Comparison of ENCODE assay signal across 20 cellular contexts in the genomic region with DNA sequence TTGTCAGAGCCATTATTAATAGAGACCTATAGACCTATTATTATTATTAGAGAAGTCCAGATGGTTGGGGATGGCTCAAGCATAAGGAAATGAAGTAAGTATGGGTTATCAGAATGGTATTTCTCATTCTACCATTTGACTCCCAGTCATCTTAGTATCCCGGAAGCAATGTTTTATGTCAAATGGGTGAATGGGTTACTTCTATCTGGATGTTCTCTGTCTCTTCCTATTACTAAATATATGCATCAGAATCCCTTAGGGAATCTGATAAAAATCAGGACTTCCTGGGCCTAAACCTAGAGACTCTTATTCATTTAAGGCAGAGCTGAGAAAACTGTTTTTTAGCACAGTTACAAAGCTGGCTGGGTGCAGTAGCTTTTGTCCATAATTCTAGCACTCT.
"Had no signal": no experiment of that assay in that cellular context is flagged by ENCODE, and none has a peak within 500 bp of the region (broad histone marks: within the 10 kb centered on the region; RNA-seq: fewer than 3 reads in every experiment).

No MANE protein-coding gene starts in this region.

- H3K36me3 Mint-ChIP-seq: activated naive CD4-positive, alpha-beta T cell treated with anti-CD3 and anti-CD28 coated beads, Interleukin-2, amount 50 U/mL, for 72 hours; natural killer cell; stimulated activated memory B cell treated with anti-CD40 and anti-IgM and Interleukin-4, amounts not matched to agents 10 μg/mL and 1 μg/mL and 100 μg/mL, for 72 hours had no signal

- H3K27ac Mint-ChIP-seq: activated naive CD4-positive, alpha-beta T cell treated with anti-CD3 and anti-CD28 coated beads, Interleukin-2, amount 50 U/mL, for 72 hours; activated T-cell treated with anti-CD3 and anti-CD28 coated beads, Interleukin-2, amount 50 U/mL, for 24 hours; activated T-helper 17 cell treated with anti-CD3 and anti-CD28 coated beads, Interleukin-2, amount 50 U/mL, for 72 hours; effector memory CD8-positive, alpha-beta T cell; natural killer cell; stimulated activated memory B cell treated with anti-CD40 and anti-IgM and Interleukin-4, amounts not matched to agents 10 μg/mL and 1 μg/mL and 100 μg/mL, for 72 hours had no signal

- H3K27ac ChIP-seq: ascending aorta, hepatocyte, sigmoid colon, stomach, suprapubic skin, tibial nerve had no signal

- H3K4me1 Mint-ChIP-seq: stimulated activated memory B cell treated with anti-CD40 and anti-IgM and Interleukin-4, amounts not matched to agents 10 μg/mL and 1 μg/mL and 100 μg/mL, for 72 hours had no signal

- H3K9me3 ChIP-seq: suprapubic skin had no signal

- H3K27me3 Mint-ChIP-seq: activated T-cell treated with anti-CD3 and anti-CD28 coated beads, Interleukin-2, amount 50 U/mL, for 24 hours; activated T-helper 17 cell treated with anti-CD3 and anti-CD28 coated beads, Interleukin-2, amount 50 U/mL, for 72 hours; effector memory CD8-positive, alpha-beta T cell; stimulated activated memory B cell treated with anti-CD40 and anti-IgM and Interleukin-4, amounts not matched to agents 10 μg/mL and 1 μg/mL and 100 μg/mL, for 72 hours had no signal

- ATAC-seq: activated naive CD4-positive, alpha-beta T cell treated with anti-CD3 and anti-CD28 coated beads, Interleukin-2, amount 50 U/mL, for 72 hours; activated T-helper 17 cell treated with anti-CD3 and anti-CD28 coated beads, Interleukin-2, amount 50 U/mL, for 72 hours; effector memory CD8-positive, alpha-beta T cell; natural killer cell; stimulated activated memory B cell treated with anti-CD40 and anti-IgM and Interleukin-4, amounts not matched to agents 10 μg/mL and 1 μg/mL and 100 μg/mL, for 72 hours had no signal

- H3K4me3 ChIP-seq: ascending aorta, hepatocyte, sigmoid colon, smooth muscle cell, stomach, suprapubic skin, tibial nerve had no signal

- H3K27me3 ChIP-seq: ascending aorta, hepatocyte, sigmoid colon, stomach, suprapubic skin, tibial nerve had no signal

- DNase-seq: activated CD4-positive, alpha-beta T cell treated with anti-CD3 and anti-CD28 coated beads, Interleukin-2, amount 50 U/mL, for 4 hours; activated CD8-positive, alpha-beta memory T cell treated with anti-CD3 and anti-CD28 coated beads for 24 hours; activated CD8-positive, alpha-beta memory T cell treated with anti-CD3 and anti-CD28 coated beads, Interleukin-2, amount 50 U/mL, for 4 hours; activated T-cell treated with anti-CD3 and anti-CD28 coated beads, Interleukin-2, amount 50 U/mL, for 24 hours; central memory CD4-positive, alpha-beta T cell; effector memory CD8-positive, alpha-beta T cell; glutamatergic neuron; midbrain; natural killer cell; sigmoid colon; stimulated activated CD4-positive, alpha-beta T cell treated with anti-CD3 and anti-CD28 coated beads, Interleukin-15, amount 100 ng/mL, for 24 hours; stomach had no signal

- H3K4me3 Mint-ChIP-seq: activated T-cell treated with anti-CD3 and anti-CD28 coated beads, Interleukin-2, amount 50 U/mL, for 24 hours; activated T-helper 17 cell treated with anti-CD3 and anti-CD28 coated beads, Interleukin-2, amount 50 U/mL, for 72 hours; effector memory CD8-positive, alpha-beta T cell; natural killer cell; stimulated activated memory B cell treated with anti-CD40 and anti-IgM and Interleukin-4, amounts not matched to agents 10 μg/mL and 1 μg/mL and 100 μg/mL, for 72 hours had no signal
